Comparison of ENCODE assay signal across 8 cellular contexts in the genomic region with DNA sequence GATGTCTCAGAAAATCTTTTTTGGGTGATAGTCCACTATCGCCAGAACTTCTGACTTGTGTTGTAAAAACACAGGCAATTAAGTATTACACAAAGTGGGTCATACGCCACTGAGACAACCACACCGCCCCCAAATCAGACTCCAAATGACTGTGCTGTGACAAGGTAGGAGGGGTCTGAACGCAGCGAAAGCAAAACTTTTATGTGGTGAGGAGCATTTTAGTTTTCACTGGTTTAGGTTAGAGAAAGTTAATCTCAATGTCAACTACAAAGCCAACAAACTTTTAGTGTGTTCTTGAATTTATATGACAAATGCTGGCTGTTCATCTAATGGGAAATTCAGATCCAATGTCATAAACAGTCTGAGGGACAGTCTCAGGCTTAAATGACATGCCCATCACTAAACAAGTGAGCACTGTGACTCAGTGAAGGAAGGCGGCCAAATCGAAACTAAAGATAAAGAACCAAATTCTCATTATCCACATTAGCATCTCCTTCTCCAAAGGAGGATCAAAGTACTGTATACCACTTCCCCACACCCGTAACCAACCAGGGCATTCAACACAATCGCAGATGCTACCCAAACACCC.
A peak's percentile ranks its signal among the peaks of the same experiment; 100 is the strongest.
DNase-seq lines count a peak whose midpoint lies in the region.

No MANE protein-coding gene starts in this region.

- DNase-seq in NK-92 treated with Interleukin-12 subunit alpha and Interleukin-12 subunit beta, amount 100 ng/mL, for 24 hours (lab: John Stamatoyannopoulos, UW): peak; percentile 17
- DNase-seq in NK-92 (lab: John Stamatoyannopoulos, UW; ENCODE audit: unreplicated experiment) (no peak), NOMO-1 (lab: John Stamatoyannopoulos, UW; ENCODE audit: unreplicated experiment in 2 of 2) (peak; percentile 27 to 68), NCI-H2081 (lab: John Stamatoyannopoulos, UW) (no peak), AG20443 (ENCODE audit: low spot score) (no peak), A172 (ENCODE audit: low spot score) (no peak)
- peak; percentile 27 to 42 (median 32) for DNase-seq in activated naive CD4-positive, alpha-beta T cell (lab: John Stamatoyannopoulos, UW)
- peak; percentile 41 for DNase-seq in stimulated activated CD8-positive, alpha-beta memory T cell treated with anti-CD3 and anti-CD28 coated beads, Interleukin-7, amount 100 ng/mL, for 24 hours (ENCODE audit: low read depth)

Comparison
In these comparisons a context has a peak if more than half of its experiments do, and no peak if none do; other contexts are left out.
1. DNase-seq: peak in NK-92 treated with Interleukin-12 subunit alpha and Interleukin-12 subunit beta, amount 100 ng/mL, for 24 hours (single experiment), NOMO-1 (2 of 2), activated naive CD4-positive, alpha-beta T cell (4 of 4) and stimulated activated CD8-positive, alpha-beta memory T cell treated with anti-CD3 and anti-CD28 coated beads, Interleukin-7, amount 100 ng/mL, for 24 hours (single experiment); none in NK-92 (single experiment), NCI-H2081 (0 of 2), AG20443 (single experiment) and A172 (single experiment).